In genomic region chr16:52549011-52549692, GRCh38 we compare ENCODE assay signal across 13 cellular contexts. TPM values are rescaled to one million over a fixed set of nuclear protein-coding genes. Genes with fewer than 3 reads are reported as not detected.
DNase-seq lines count a peak whose midpoint lies in the region; ATAC-seq and TF ChIP-seq lines count a peak whose summit lies in the region.
"Had no signal": no experiment of that assay in that cellular context is flagged by ENCODE, and none has a peak within 500 bp of the region (broad histone marks: within the 10 kb centered on the region; RNA-seq: fewer than 3 reads in every experiment).

No MANE protein-coding gene starts in this region.

- DNase-seq in GM23338 (ENCODE audit: low spot score) (peak; percentile 90), NCI-H69 (lab: John Stamatoyannopoulos, UW) (peak; percentile 15), fibroblast of mammary gland (ENCODE audit: low read depth) (peak; percentile 0), neural crest cell (ENCODE audit: low read depth, low spot score) (no peak), NCI-H774 (lab: John Stamatoyannopoulos, UW) (no peak), amniotic stem cell (lab: John Stamatoyannopoulos, UW) (no peak), ecto neural progenitor cell (ENCODE audit: low spot score) (no peak), HCEC 1CT (no peak)
- DNase-seq: activated CD4-positive, alpha-beta T cell treated with anti-CD3 and anti-CD28 coated beads for 1 hour; activated T-cell treated with anti-CD3 and anti-CD28 coated beads, Interleukin-2, amount 50 U/mL, for 4 hours; naive B cell; NCI-H1105 treated with DMSO at 0.1 percent for 48 hours had no signal

- peaks cover 28% of the 10 kb centered on the region for H3K27me3 Mint-ChIP-seq in GM23338 (ENCODE audit: insufficient read depth, low read depth, poor library complexity)
- H3K27me3 Mint-ChIP-seq in neural crest cell (ENCODE audit: low read depth), result peaks cover 20% of the 10 kb centered on the region

- no peak overlapping the region for H3K27ac ChIP-seq in GM23338 (ENCODE audit: low read depth)
- H3K27ac ChIP-seq: skin epidermis had no signal

- peaks cover 45% of the 10 kb centered on the region for H3K4me1 ChIP-seq in GM23338 (ENCODE audit: insufficient read depth)

- peak overlapping the region; percentile 15; the same call in 2 of the 3 replicates for H3K4me3 Mint-ChIP-seq in GM23338
- H3K4me3 Mint-ChIP-seq in neural crest cell, result peak overlapping the region; percentile 90
- H3K4me3 Mint-ChIP-seq: activated T-cell treated with anti-CD3 and anti-CD28 coated beads, Interleukin-2, amount 50 U/mL, for 4 hours had no signal

- peak; percentile 71 for ATAC-seq in GM23338
- ATAC-seq: activated T-cell treated with anti-CD3 and anti-CD28 coated beads, Interleukin-2, amount 50 U/mL, for 4 hours had no signal

- H3K36me3 ChIP-seq in GM23338 (ENCODE audit: insufficient read depth), result no peaks in the 10 kb centered on the region

- peaks cover 50% of the 10 kb centered on the region for H3K4me1 Mint-ChIP-seq in GM23338
- H3K4me1 Mint-ChIP-seq in neural crest cell, result peaks cover 73% of the 10 kb centered on the region

- TF ChIP-seq CTCF in GM23338 (conservative IDR thresholded peaks at IDR 0.05; ENCODE audit: low read depth in 2 of 2) (peak; percentile 36 to 74), fibroblast of mammary gland (conservative IDR thresholded peaks at IDR 0.05; ENCODE audit: control insufficient read depth, insufficient read depth, low read depth, low read length) (peak; percentile 18), neural crest cell (conservative IDR thresholded peaks at IDR 0.05) (peak; percentile 68)

- H3K36me3 Mint-ChIP-seq in GM23338 (ENCODE audit: low read depth), result no peaks in the 10 kb centered on the region; the same call in 1 of the 3 replicates
- no peaks in the 10 kb centered on the region for H3K36me3 Mint-ChIP-seq in neural crest cell (ENCODE audit: low read depth)

- no peak overlapping the region for H2AFZ ChIP-seq in GM23338

- H3K27me3 ChIP-seq in GM23338 (ENCODE audit: insufficient read depth), result peaks cover 65% of the 10 kb centered on the region

- H3K79me2 ChIP-seq in GM23338 (replicated peaks; ENCODE audit: insufficient read depth), result peaks cover 21% of the 10 kb centered on the region

- H3K4me3 ChIP-seq in GM23338 (peak overlapping the region; percentile 71), fibroblast of mammary gland (ENCODE audit: control insufficient read depth, low read depth, low read length) (no peak overlapping the region)
- H3K4me3 ChIP-seq: skin epidermis had no signal

- H3K27ac Mint-ChIP-seq in GM23338 (no peak overlapping the region), neural crest cell (ENCODE audit: unreplicated experiment) (no peak overlapping the region)
- H3K27ac Mint-ChIP-seq: naive B cell had no signal

- H3K9me3 Mint-ChIP-seq in GM23338 (no peaks in the 10 kb centered on the region), neural crest cell (no peaks in the 10 kb centered on the region)

- peaks cover 7% of the 10 kb centered on the region; the same call in 1 of the 2 replicates for H3F3A ChIP-seq in GM23338 (replicated peaks; ENCODE audit: low read depth)

- no peaks in the 10 kb centered on the region; the same call in 1 of the 2 replicates for H4K20me1 ChIP-seq in GM23338 (replicated peaks; ENCODE audit: insufficient read depth)

- peaks cover 7% of the 10 kb centered on the region; the same call in 1 of the 2 replicates for H3K9me2 ChIP-seq in GM23338 (ENCODE audit: insufficient read depth)

- peak overlapping the region; percentile 91 for H3K4me2 ChIP-seq in GM23338

TF ChIP-seq in GM23338, 12 proteins besides CTCF, POLR2A, EP300 and RAD21 (continues in another document):
- TF ChIP-seq STAT1 (IDR thresholded peaks at IDR 0.05; ENCODE audit: unreplicated experiment), result no peak
- TF ChIP-seq EZH2phosphoT487 (IDR thresholded peaks at IDR 0.05; ENCODE audit: unreplicated experiment), result no peak
- TF ChIP-seq, protein P1, sequence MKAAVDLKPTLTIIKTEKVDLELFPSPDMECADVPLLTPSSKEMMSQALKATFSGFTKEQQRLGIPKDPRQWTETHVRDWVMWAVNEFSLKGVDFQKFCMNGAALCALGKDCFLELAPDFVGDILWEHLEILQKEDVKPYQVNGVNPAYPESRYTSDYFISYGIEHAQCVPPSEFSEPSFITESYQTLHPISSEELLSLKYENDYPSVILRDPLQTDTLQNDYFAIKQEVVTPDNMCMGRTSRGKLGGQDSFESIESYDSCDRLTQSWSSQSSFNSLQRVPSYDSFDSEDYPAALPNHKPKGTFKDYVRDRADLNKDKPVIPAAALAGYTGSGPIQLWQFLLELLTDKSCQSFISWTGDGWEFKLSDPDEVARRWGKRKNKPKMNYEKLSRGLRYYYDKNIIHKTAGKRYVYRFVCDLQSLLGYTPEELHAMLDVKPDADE (IDR thresholded peaks at IDR 0.05), result no peak
- TF ChIP-seq POLR2AphosphoS5 (IDR thresholded peaks at IDR 0.05; ENCODE audit: low read depth), result no peak
- TF ChIP-seq ZNF114 (CRISPR knock-in tag; IDR thresholded peaks at IDR 0.05), result no peak
- TF ChIP-seq, protein P2, sequence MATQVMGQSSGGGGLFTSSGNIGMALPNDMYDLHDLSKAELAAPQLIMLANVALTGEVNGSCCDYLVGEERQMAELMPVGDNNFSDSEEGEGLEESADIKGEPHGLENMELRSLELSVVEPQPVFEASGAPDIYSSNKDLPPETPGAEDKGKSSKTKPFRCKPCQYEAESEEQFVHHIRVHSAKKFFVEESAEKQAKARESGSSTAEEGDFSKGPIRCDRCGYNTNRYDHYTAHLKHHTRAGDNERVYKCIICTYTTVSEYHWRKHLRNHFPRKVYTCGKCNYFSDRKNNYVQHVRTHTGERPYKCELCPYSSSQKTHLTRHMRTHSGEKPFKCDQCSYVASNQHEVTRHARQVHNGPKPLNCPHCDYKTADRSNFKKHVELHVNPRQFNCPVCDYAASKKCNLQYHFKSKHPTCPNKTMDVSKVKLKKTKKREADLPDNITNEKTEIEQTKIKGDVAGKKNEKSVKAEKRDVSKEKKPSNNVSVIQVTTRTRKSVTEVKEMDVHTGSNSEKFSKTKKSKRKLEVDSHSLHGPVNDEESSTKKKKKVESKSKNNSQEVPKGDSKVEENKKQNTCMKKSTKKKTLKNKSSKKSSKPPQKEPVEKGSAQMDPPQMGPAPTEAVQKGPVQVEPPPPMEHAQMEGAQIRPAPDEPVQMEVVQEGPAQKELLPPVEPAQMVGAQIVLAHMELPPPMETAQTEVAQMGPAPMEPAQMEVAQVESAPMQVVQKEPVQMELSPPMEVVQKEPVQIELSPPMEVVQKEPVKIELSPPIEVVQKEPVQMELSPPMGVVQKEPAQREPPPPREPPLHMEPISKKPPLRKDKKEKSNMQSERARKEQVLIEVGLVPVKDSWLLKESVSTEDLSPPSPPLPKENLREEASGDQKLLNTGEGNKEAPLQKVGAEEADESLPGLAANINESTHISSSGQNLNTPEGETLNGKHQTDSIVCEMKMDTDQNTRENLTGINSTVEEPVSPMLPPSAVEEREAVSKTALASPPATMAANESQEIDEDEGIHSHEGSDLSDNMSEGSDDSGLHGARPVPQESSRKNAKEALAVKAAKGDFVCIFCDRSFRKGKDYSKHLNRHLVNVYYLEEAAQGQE (IDR thresholded peaks at IDR 0.05; ENCODE audit: unreplicated experiment), result no peak

RNA-seq across cellular contexts. Expression of gene TOX3, which starts 2.2 kb away (rescaled TPM):
- 13.7 and 15.6 TPM in 2 replicates for total RNA-seq in GM23338 (2014; rRNA removed; shearing (Covaris generic))
- 9.8 TPM in 2 replicates for polyA plus RNA-seq in GM23338 (2016; fragmentation: Nextera tagmentation; extraction: Ambion mirVana)
- 37.5 and 39.2 TPM in 2 replicates for total RNA-seq in neural crest cell

Comparison
In these comparisons a context has a peak if more than half of its experiments do, and no peak if none do; other contexts are left out.
1. DNase-seq: peak in GM23338 (single experiment), NCI-H69 (single experiment) and fibroblast of mammary gland (single experiment); none in neural crest cell (single experiment), NCI-H774 (single experiment), amniotic stem cell (single experiment), ecto neural progenitor cell (single experiment) and HCEC 1CT (single experiment).
2. CTCF ChIP-seq: peak in every context shown above with its lines; median percentile 68 in neural crest cell; 55 in GM23338; 18 in fibroblast of mammary gland.